10 cellular contexts compared by ENCODE assay signal in the genomic region with DNA sequence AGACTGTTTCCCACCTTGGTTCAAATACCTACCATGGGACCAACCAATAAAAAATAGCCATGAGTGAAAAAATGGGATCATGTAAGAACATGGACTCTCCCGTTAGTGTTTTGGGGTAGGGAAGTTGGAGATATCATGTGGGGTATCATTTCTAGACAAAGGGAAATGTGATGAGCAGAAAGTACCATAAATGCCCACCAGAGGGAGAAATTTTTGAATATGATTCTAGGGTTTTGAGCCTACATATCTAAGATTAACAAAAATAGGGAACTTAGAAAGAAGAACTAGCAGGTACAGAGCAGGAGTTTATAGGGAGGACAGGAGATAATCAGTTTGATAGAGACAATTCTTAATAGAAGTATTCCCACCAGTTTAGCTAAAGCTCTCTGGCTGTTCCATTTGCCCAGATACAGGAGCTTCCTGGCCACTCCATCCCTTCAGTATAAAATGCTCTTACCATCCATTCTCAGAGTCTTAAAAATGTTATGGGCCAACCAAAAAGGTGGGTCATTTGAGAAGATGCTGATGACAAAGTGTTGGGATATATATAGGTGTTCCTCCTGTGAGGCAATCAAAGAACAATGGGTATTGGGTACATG. TPM values are rescaled to one million over a fixed set of nuclear protein-coding genes. Genes with fewer than 3 reads are reported as not detected.
DNase-seq lines count a peak whose midpoint lies in the region; ATAC-seq and TF ChIP-seq lines count a peak whose summit lies in the region.
"Had no signal": no experiment of that assay in that cellular context is flagged by ENCODE, and none has a peak within 500 bp of the region (broad histone marks: within the 10 kb centered on the region; RNA-seq: fewer than 3 reads in every experiment).

No MANE protein-coding gene starts in this region.

- H3K36me3 ChIP-seq in DOHH2 (ENCODE audit: control insufficient read depth, low read length) (no peaks in the 10 kb centered on the region), liver (ENCODE audit: control insufficient read depth in 4 of 4, insufficient read depth in 3 of 4, low read depth in 1 of 4, low read length in 3 of 4) (no peaks in the 10 kb centered on the region)
- H3K36me3 ChIP-seq: SJCRH30 had no signal

- H3K27me3 ChIP-seq in DOHH2 (ENCODE audit: control insufficient read depth, low read length) (no peaks in the 10 kb centered on the region), liver (ENCODE audit: control insufficient read depth in 4 of 4, insufficient read depth in 4 of 4, low read length in 3 of 4) (no peaks in the 10 kb centered on the region)
- H3K27me3 ChIP-seq: SJCRH30 had no signal

- no peak overlapping the region for H3K4me2 ChIP-seq in DOHH2 (ENCODE audit: low read length)

- H3F3A ChIP-seq in DOHH2 (ENCODE audit: control insufficient read depth, insufficient read depth) = no peaks in the 10 kb centered on the region; the same call in 1 of the 2 replicates

- peaks cover 5% of the 10 kb centered on the region; the same call in 1 of the 2 replicates for H4K20me1 ChIP-seq in DOHH2 (ENCODE audit: control insufficient read depth, insufficient read depth, low read depth, low read length)

- no peaks in the 10 kb centered on the region for H3K36me3 Mint-ChIP-seq in WTC11

- TF ChIP-seq CTCF in DOHH2 (IDR thresholded peaks at IDR 0.05; ENCODE audit: low read depth, low read length, poor library complexity, severe bottlenecking) (peak; percentile 76), LNCAP (IDR thresholded peaks at IDR 0.05) (peak; percentile 65), WTC11 (IDR thresholded peaks at IDR 0.05) (peak; percentile 75), liver (IDR thresholded peaks at IDR 0.05; ENCODE audit: low read depth, low read length, missing input control) (peak; percentile 52)

- H3K79me2 ChIP-seq in DOHH2 (ENCODE audit: control insufficient read depth, low read length) = peaks cover 14% of the 10 kb centered on the region

- no peak overlapping the region for H3K4me3 Mint-ChIP-seq in WTC11

- no peaks in the 10 kb centered on the region for H3K9me2 ChIP-seq in DOHH2 (replicated peaks; ENCODE audit: control insufficient read depth, low read length)

- H3K9ac ChIP-seq in liver (ENCODE audit: low read depth in 1 of 2, low read length in 2 of 2) = no peak overlapping the region

- no peaks in the 10 kb centered on the region for H3K9me3 Mint-ChIP-seq in WTC11

- no peak for ATAC-seq in WTC11
- ATAC-seq in GM19324 (IDR thresholded peaks at IDR 0.05; ENCODE audit: low FRiP score, unreplicated experiment) = no peak
- no peak for ATAC-seq in GM21367 (IDR thresholded peaks at IDR 0.05; ENCODE audit: unreplicated experiment)
- ATAC-seq: mucosa of descending colon had no signal

- H3K27ac ChIP-seq in DOHH2 (ENCODE audit: low read depth, low read length) = no peak overlapping the region
- no peak overlapping the region for H3K27ac ChIP-seq in liver (ENCODE audit: low read depth in 1 of 2, low read length in 2 of 2)
- H3K27ac ChIP-seq: SJCRH30 had no signal

- H3K4me3 ChIP-seq in DOHH2 (ENCODE audit: low read length) = no peak overlapping the region
- no peak overlapping the region for H3K4me3 ChIP-seq in liver (ENCODE audit: low read depth in 1 of 3, low read length in 3 of 3)
- H3K4me3 ChIP-seq: mucosa of descending colon, SJCRH30 had no signal

- H3K4me1 ChIP-seq in DOHH2 (ENCODE audit: control insufficient read depth, low read length) = peaks cover 30% of the 10 kb centered on the region
- peaks cover 3 to 76% (median 51%) of the 10 kb centered on the region in 4 donors for H3K4me1 ChIP-seq in liver (ENCODE audit: control insufficient read depth in 4 of 4, insufficient read depth in 4 of 4, low read length in 3 of 4)
- H3K4me1 ChIP-seq: SJCRH30 had no signal

- no peaks in the 10 kb centered on the region for H3K27me3 Mint-ChIP-seq in WTC11 (ENCODE audit: low read depth)

- H3K4me1 Mint-ChIP-seq in WTC11 = peaks cover 21% of the 10 kb centered on the region

- H3K27ac Mint-ChIP-seq in WTC11 = no peak overlapping the region

- POLR2A ChIA-PET in WTC11 (lab: Charles Lee) = no interaction called here

- H3K9me3 ChIP-seq in DOHH2 (ENCODE audit: control insufficient read depth, insufficient read depth, low read length) = no peaks in the 10 kb centered on the region
- no peaks in the 10 kb centered on the region for H3K9me3 ChIP-seq in liver (ENCODE audit: control insufficient read depth in 4 of 4, low read length in 3 of 4)
- H3K9me3 ChIP-seq: mucosa of descending colon, SJCRH30 had no signal

- 59% methylated on average over 1 of the region's 1 CpG for WGBS in liver

- DNase-seq in WTC11 (ENCODE audit: low spot score) (no peak), COLO668 (lab: John Stamatoyannopoulos, UW; ENCODE audit: unreplicated experiment) (no peak), putamen (ENCODE audit: low spot score) (no peak)

- TF ChIP-seq RAD21 in liver (IDR thresholded peaks at IDR 0.05) = peak; percentile 11 to 63

- CTCF ChIA-PET in WTC11 (lab: Charles Lee) = interaction anchor here (0.6 to 3.1 kb wide), 6 partner anchors 9 to 219 kb away, joined by 3 to 23 read pairs (median 4); no protein-coding TSS in a partner anchor

TF ChIP-seq in WTC11, 78 proteins besides CTCF, POLR2A, EP300 and RAD21 (continues in another document):
- TF ChIP-seq KAT7 (CRISPR knock-in tag; IDR thresholded peaks at IDR 0.05; ENCODE audit: borderline replicate concordance) (no peak), TCF7 (CRISPR knock-in tag; IDR thresholded peaks at IDR 0.05; ENCODE audit: low read depth) (no peak), FOXK1 (CRISPR knock-in tag; IDR thresholded peaks at IDR 0.05) (no peak), MYBL2 (CRISPR knock-in tag; IDR thresholded peaks at IDR 0.05) (no peak), TP53 (CRISPR knock-in tag; IDR thresholded peaks at IDR 0.05) (no peak), NR2C2 (CRISPR knock-in tag; IDR thresholded peaks at IDR 0.05) (no peak), OVOL2 (CRISPR knock-in tag; IDR thresholded peaks at IDR 0.05; ENCODE audit: borderline replicate concordance) (no peak)
- TF ChIP-seq, protein P1, sequence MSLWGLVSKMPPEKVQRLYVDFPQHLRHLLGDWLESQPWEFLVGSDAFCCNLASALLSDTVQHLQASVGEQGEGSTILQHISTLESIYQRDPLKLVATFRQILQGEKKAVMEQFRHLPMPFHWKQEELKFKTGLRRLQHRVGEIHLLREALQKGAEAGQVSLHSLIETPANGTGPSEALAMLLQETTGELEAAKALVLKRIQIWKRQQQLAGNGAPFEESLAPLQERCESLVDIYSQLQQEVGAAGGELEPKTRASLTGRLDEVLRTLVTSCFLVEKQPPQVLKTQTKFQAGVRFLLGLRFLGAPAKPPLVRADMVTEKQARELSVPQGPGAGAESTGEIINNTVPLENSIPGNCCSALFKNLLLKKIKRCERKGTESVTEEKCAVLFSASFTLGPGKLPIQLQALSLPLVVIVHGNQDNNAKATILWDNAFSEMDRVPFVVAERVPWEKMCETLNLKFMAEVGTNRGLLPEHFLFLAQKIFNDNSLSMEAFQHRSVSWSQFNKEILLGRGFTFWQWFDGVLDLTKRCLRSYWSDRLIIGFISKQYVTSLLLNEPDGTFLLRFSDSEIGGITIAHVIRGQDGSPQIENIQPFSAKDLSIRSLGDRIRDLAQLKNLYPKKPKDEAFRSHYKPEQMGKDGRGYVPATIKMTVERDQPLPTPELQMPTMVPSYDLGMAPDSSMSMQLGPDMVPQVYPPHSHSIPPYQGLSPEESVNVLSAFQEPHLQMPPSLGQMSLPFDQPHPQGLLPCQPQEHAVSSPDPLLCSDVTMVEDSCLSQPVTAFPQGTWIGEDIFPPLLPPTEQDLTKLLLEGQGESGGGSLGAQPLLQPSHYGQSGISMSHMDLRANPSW (CRISPR knock-in tag; conservative IDR thresholded peaks at IDR 0.05; ENCODE audit: low read depth) = no peak

TF ChIP-seq in liver, 16 proteins besides CTCF, POLR2A, EP300 and RAD21:
- no peak for TF ChIP-seq SP1 (IDR thresholded peaks at IDR 0.05)

RNA-seq across cellular contexts. Expression of a gene that starts 3.6 kb away (rescaled TPM):
- total RNA-seq in WTC11 (2021) = 31.5 to 33.4 TPM (median 33.1 TPM) in 3 replicates
- total RNA-seq in liver = 100 to 1,000 TPM in 1 of 2 donors, 10 to 100 TPM in 1; 18.2 to 280 TPM
- 10 to 100 TPM in 1 of 2 donors, 1 to 10 TPM in 1; 8.8 to 14.3 TPM for polyA plus RNA-seq in liver
